12 cellular contexts compared by ENCODE assay signal in genomic region chr17:917391-917811, GRCh38.
A peak's percentile ranks its signal among the peaks of the same experiment; 100 is the strongest.
DNase-seq lines count a peak whose midpoint lies in the region; ATAC-seq and TF ChIP-seq lines count a peak whose summit lies in the region.
"Had no signal": no experiment of that assay in that cellular context is flagged by ENCODE, and none has a peak within 500 bp of the region (broad histone marks: within the 10 kb centered on the region; RNA-seq: fewer than 3 reads in every experiment).

No MANE protein-coding gene starts in this region.

- H3K27me3 ChIP-seq in muscle layer of duodenum (ENCODE audit: low read depth, low read length) (no peaks in the 10 kb centered on the region), upper lobe of right lung (no peaks in the 10 kb centered on the region)
- H3K27me3 ChIP-seq: body of pancreas had no signal

- no peaks in the 10 kb centered on the region for H3K9me3 ChIP-seq in muscle layer of duodenum (ENCODE audit: control insufficient read depth in 1 of 2, low read length in 2 of 2)
- H3K9me3 ChIP-seq in upper lobe of right lung = no peaks in the 10 kb centered on the region
- H3K9me3 ChIP-seq: body of pancreas had no signal

- H3K4me1 ChIP-seq in muscle layer of duodenum (ENCODE audit: control insufficient read depth in 1 of 2, insufficient read depth in 2 of 2, low read length in 2 of 2) (peaks cover 0 to 23% of the 10 kb centered on the region in 2 donors), upper lobe of right lung (peaks cover 10% of the 10 kb centered on the region)

- H3K4me3 ChIP-seq in muscle layer of duodenum (ENCODE audit: low read depth in 1 of 2, low read length in 2 of 2) = no peak overlapping the region
- no peak overlapping the region for H3K4me3 ChIP-seq in upper lobe of right lung
- H3K4me3 ChIP-seq: body of pancreas had no signal

- peaks cover 71% of the 10 kb centered on the region for H3K36me3 Mint-ChIP-seq in HFFc6 (ENCODE audit: low read depth)
- H3K36me3 Mint-ChIP-seq in endothelial cell (ENCODE audit: low read depth, unreplicated experiment) = peaks cover 27% of the 10 kb centered on the region
- H3K36me3 Mint-ChIP-seq in activated CD8-positive, alpha-beta T cell treated with anti-CD3 and anti-CD28 coated beads, Interleukin-2, amount 10 ng/mL, durations not matched to agents 7 days and 5 days (ENCODE audit: low read depth) = no peaks in the 10 kb centered on the region

- H3K27ac Mint-ChIP-seq in HFFc6 (peak overlapping the region; percentile 82), endothelial cell (ENCODE audit: unreplicated experiment) (peak overlapping the region; percentile 34)
- H3K27ac Mint-ChIP-seq in activated CD8-positive, alpha-beta T cell treated with anti-CD3 and anti-CD28 coated beads, Interleukin-2, amount 10 ng/mL, durations not matched to agents 7 days and 5 days = no peak overlapping the region
- H3K27ac Mint-ChIP-seq: stimulated activated naive CD8-positive, alpha-beta T cell treated with anti-CD3 and anti-CD28 coated beads, Interleukin-15, Interleukin-2, amounts not matched to agents 100 ng/mL and 50 ng/mL, for 24 hours had no signal

- intact Hi-C loops in upper lobe of right lung (cut with DNase I) = no loop called here

- CTCF ChIA-PET in activated CD8-positive, alpha-beta T cell treated with anti-CD3 and anti-CD28 coated beads, Interleukin-2, amount 10 ng/mL, durations not matched to agents 7 days and 5 days (lab: Charles Lee) = interaction anchor here (1.1 kb wide), 1 partner anchor 139 kb away, joined by 3 read pairs; no protein-coding TSS in a partner anchor

- no peak for DNase-seq in HFFc6
- DNase-seq in endothelial cell (ENCODE audit: low spot score) = no peak
- DNase-seq in upper lobe of right lung = no peak
- no peak for DNase-seq in activated CD8-positive, alpha-beta T cell treated with anti-CD3 and anti-CD28 coated beads, Interleukin-2, amount 10 ng/mL, durations not matched to agents 7 days and 5 days
- no peak for DNase-seq in DMS53 treated with DMSO at 0.1 percent for 48 hours (lab: John Stamatoyannopoulos, UW; ENCODE audit: unreplicated experiment)
- no peak for DNase-seq in activated CD4-positive, alpha-beta T cell treated with anti-CD3 and anti-CD28 coated beads for 1 hour
- DNase-seq: activated CD4-positive, alpha-beta T cell treated with anti-CD3 and anti-CD28 coated beads, Interleukin-2, amount 50 U/mL, for 1 hour; body of pancreas; NCI-H2171 treated with DMSO at 0.1 percent for 48 hours; OCI-M1 had no signal

- H3K27ac ChIP-seq in muscle layer of duodenum (ENCODE audit: low read length) (peak overlapping the region; percentile 51), upper lobe of right lung (peak overlapping the region; percentile 75)
- H3K27ac ChIP-seq: body of pancreas had no signal

- H3K36me3 ChIP-seq in muscle layer of duodenum (ENCODE audit: control insufficient read depth in 1 of 2, insufficient read depth in 2 of 2, low read length in 2 of 2) (no peaks in the 10 kb centered on the region), upper lobe of right lung (no peaks in the 10 kb centered on the region)

- peak; percentile 40 for ATAC-seq in upper lobe of right lung
- no peak for ATAC-seq in activated CD8-positive, alpha-beta T cell treated with anti-CD3 and anti-CD28 coated beads, Interleukin-2, amount 10 ng/mL, durations not matched to agents 7 days and 5 days
- ATAC-seq: body of pancreas had no signal

- peaks cover 6% of the 10 kb centered on the region for H3K9me3 Mint-ChIP-seq in HFFc6
- H3K9me3 Mint-ChIP-seq in endothelial cell (ENCODE audit: unreplicated experiment) = no peaks in the 10 kb centered on the region
- no peaks in the 10 kb centered on the region for H3K9me3 Mint-ChIP-seq in activated CD8-positive, alpha-beta T cell treated with anti-CD3 and anti-CD28 coated beads, Interleukin-2, amount 10 ng/mL, durations not matched to agents 7 days and 5 days (ENCODE audit: insufficient read depth)
- H3K9me3 Mint-ChIP-seq: stimulated activated naive CD8-positive, alpha-beta T cell treated with anti-CD3 and anti-CD28 coated beads, Interleukin-15, Interleukin-2, amounts not matched to agents 100 ng/mL and 50 ng/mL, for 24 hours had no signal

- POLR2A ChIA-PET in activated CD8-positive, alpha-beta T cell treated with anti-CD3 and anti-CD28 coated beads, Interleukin-2, amount 10 ng/mL, durations not matched to agents 7 days and 5 days (lab: Charles Lee) = interaction anchor here (0.6 kb wide), 1 partner anchor 77 kb away, joined by 3 read pairs; no protein-coding TSS in a partner anchor

- H3K4me3 Mint-ChIP-seq in HFFc6 (peak overlapping the region; percentile 77), endothelial cell (ENCODE audit: unreplicated experiment) (no peak overlapping the region)
- no peak overlapping the region for H3K4me3 Mint-ChIP-seq in activated CD8-positive, alpha-beta T cell treated with anti-CD3 and anti-CD28 coated beads, Interleukin-2, amount 10 ng/mL, durations not matched to agents 7 days and 5 days
- H3K4me3 Mint-ChIP-seq: stimulated activated naive CD8-positive, alpha-beta T cell treated with anti-CD3 and anti-CD28 coated beads, Interleukin-15, Interleukin-2, amounts not matched to agents 100 ng/mL and 50 ng/mL, for 24 hours had no signal

- TF ChIP-seq CTCF in HFFc6 (IDR thresholded peaks at IDR 0.05) (no peak), endothelial cell (IDR thresholded peaks at IDR 0.05; ENCODE audit: unreplicated experiment) (no peak), upper lobe of right lung (IDR thresholded peaks at IDR 0.05) (no peak)

- H3K4me1 Mint-ChIP-seq in HFFc6 (ENCODE audit: low read depth) (peaks cover 60% of the 10 kb centered on the region), endothelial cell (ENCODE audit: unreplicated experiment) (peaks cover 7% of the 10 kb centered on the region)
- H3K4me1 Mint-ChIP-seq in activated CD8-positive, alpha-beta T cell treated with anti-CD3 and anti-CD28 coated beads, Interleukin-2, amount 10 ng/mL, durations not matched to agents 7 days and 5 days (ENCODE audit: low read depth) = no peaks in the 10 kb centered on the region

- peaks cover 10% of the 10 kb centered on the region for H3K27me3 Mint-ChIP-seq in HFFc6 (ENCODE audit: insufficient read depth)
- H3K27me3 Mint-ChIP-seq in endothelial cell (ENCODE audit: unreplicated experiment) = peaks cover 12% of the 10 kb centered on the region
- H3K27me3 Mint-ChIP-seq in activated CD8-positive, alpha-beta T cell treated with anti-CD3 and anti-CD28 coated beads, Interleukin-2, amount 10 ng/mL, durations not matched to agents 7 days and 5 days (ENCODE audit: low read depth) = peaks cover 7% of the 10 kb centered on the region
